8 cellular contexts compared by ENCODE assay signal in genomic region chr10:124917168-124917938, GRCh38. TPM values are rescaled to one million over a fixed set of nuclear protein-coding genes. Genes with fewer than 3 reads are reported as not detected.
DNase-seq lines count a peak whose midpoint lies in the region; ATAC-seq, FAIRE-seq and TF ChIP-seq lines count a peak whose summit lies in the region.

No MANE protein-coding gene starts in this region.

- H3K9me3 Mint-ChIP-seq in activated naive CD4-positive, alpha-beta T cell treated with anti-CD3 and anti-CD28 coated beads, Interleukin-2, amount 50 U/mL, for 24 hours = no peaks in the 10 kb centered on the region
- peaks cover 7% of the 10 kb centered on the region for H3K9me3 Mint-ChIP-seq in glutamatergic neuron (ENCODE audit: unreplicated experiment)

- peak overlapping the region; percentile 56 to 81 (median 76) for H3K4me3 ChIP-seq in pancreas

- H3K4me1 ChIP-seq in pancreas = peaks cover 5 to 22% (median 20%) of the 10 kb centered on the region in 3 donors

- H3K36me3 Mint-ChIP-seq in activated naive CD4-positive, alpha-beta T cell treated with anti-CD3 and anti-CD28 coated beads, Interleukin-2, amount 50 U/mL, for 24 hours = no peaks in the 10 kb centered on the region
- H3K36me3 Mint-ChIP-seq in glutamatergic neuron (ENCODE audit: unreplicated experiment) = no peaks in the 10 kb centered on the region

- WGBS in pancreas, 2 donors = 0 to 1% methylated on average over 27 to 81 of the region's 81 CpGs

- peak overlapping the region; percentile 97 for H3K4me3 Mint-ChIP-seq in activated naive CD4-positive, alpha-beta T cell treated with anti-CD3 and anti-CD28 coated beads, Interleukin-2, amount 50 U/mL, for 24 hours
- peak overlapping the region; percentile 97 for H3K4me3 Mint-ChIP-seq in glutamatergic neuron (ENCODE audit: unreplicated experiment)

- no peaks in the 10 kb centered on the region for H3K36me3 ChIP-seq in pancreas

- H3K27me3 Mint-ChIP-seq in activated naive CD4-positive, alpha-beta T cell treated with anti-CD3 and anti-CD28 coated beads, Interleukin-2, amount 50 U/mL, for 24 hours = no peaks in the 10 kb centered on the region
- peaks cover 9% of the 10 kb centered on the region for H3K27me3 Mint-ChIP-seq in glutamatergic neuron (ENCODE audit: unreplicated experiment)

- no peaks in the 10 kb centered on the region for H3K9me3 ChIP-seq in pancreas

- H3K27me3 ChIP-seq in pancreas = no peaks in the 10 kb centered on the region

- peak overlapping the region; percentile 99 for H3K27ac Mint-ChIP-seq in activated naive CD4-positive, alpha-beta T cell treated with anti-CD3 and anti-CD28 coated beads, Interleukin-2, amount 50 U/mL, for 24 hours
- H3K27ac Mint-ChIP-seq in glutamatergic neuron (ENCODE audit: unreplicated experiment) = peak overlapping the region; percentile 94

- H3K4me1 Mint-ChIP-seq in activated naive CD4-positive, alpha-beta T cell treated with anti-CD3 and anti-CD28 coated beads, Interleukin-2, amount 50 U/mL, for 24 hours = peaks cover 44% of the 10 kb centered on the region
- H3K4me1 Mint-ChIP-seq in glutamatergic neuron (ENCODE audit: low read depth, unreplicated experiment) = peaks cover 7% of the 10 kb centered on the region

- no peak for FAIRE-seq in pancreas (lab: Jason Lieb, UNC)

- ATAC-seq in HG03025 (IDR thresholded peaks at IDR 0.05; ENCODE audit: low FRiP score, unreplicated experiment) (peak; percentile 10), pancreas (peak; percentile 27 to 43 (median 40))

- in situ Hi-C loops in GM13977 (cut with MboI; ENCODE audit: low pct_unique_long_range_greater_than_20kb, low sequenced_read_pairs, unreplicated experiment) = no loop called here

- DNase-seq in A172 (ENCODE audit: low spot score) = peak; percentile 8
- DNase-seq in GM13977 (ENCODE audit: low spot score) = peak; percentile 53
- DNase-seq in OCI-M1 (lab: John Stamatoyannopoulos, UW) = peak; percentile 88
- peak; percentile 41 for DNase-seq in glutamatergic neuron
- DNase-seq in pancreas = peak in 5 of 6 donors; percentile 44 to 77 (median 48)
- no peak for DNase-seq in NCI-H2196 treated with DMSO at 0.1 percent for 48 hours (lab: John Stamatoyannopoulos, UW; ENCODE audit: unreplicated experiment)

- peak overlapping the region; percentile 96 to 98 (median 96) for H3K27ac ChIP-seq in pancreas

- TF ChIP-seq CTCF in GM13977 (IDR thresholded peaks at IDR 0.05; ENCODE audit: extremely low read depth, insufficient read depth, missing control alignments) = peak; percentile 10
- no peak for TF ChIP-seq CTCF in glutamatergic neuron (IDR thresholded peaks at IDR 0.05; ENCODE audit: partially characterized antibody, unreplicated experiment)
- TF ChIP-seq CTCF in pancreas (IDR thresholded peaks at IDR 0.05) = no peak

- intact Hi-C loops in pancreas (cut with DNase I) = no loop called here

RNA-seq across cellular contexts. Expression of gene ZRANB1, which starts 24.6 kb away (rescaled TPM):
- 12.3 and 13.8 TPM in 2 replicates for total RNA-seq in A172 (2014; rRNA removed; shearing (Covaris generic))
- total RNA-seq in glutamatergic neuron (ENCODE audit: unreplicated experiment) (28.9 TPM), pancreas (10 to 100 TPM in 1 of 6 donors, 1 to 10 TPM in 5; 5.8 to 12.2 (median 7.7) TPM)
- polyA plus RNA-seq in pancreas = 1 to 10 TPM; 4.3 to 8.7 TPM
